10 cellular contexts compared by ENCODE assay signal in the genomic region with DNA sequence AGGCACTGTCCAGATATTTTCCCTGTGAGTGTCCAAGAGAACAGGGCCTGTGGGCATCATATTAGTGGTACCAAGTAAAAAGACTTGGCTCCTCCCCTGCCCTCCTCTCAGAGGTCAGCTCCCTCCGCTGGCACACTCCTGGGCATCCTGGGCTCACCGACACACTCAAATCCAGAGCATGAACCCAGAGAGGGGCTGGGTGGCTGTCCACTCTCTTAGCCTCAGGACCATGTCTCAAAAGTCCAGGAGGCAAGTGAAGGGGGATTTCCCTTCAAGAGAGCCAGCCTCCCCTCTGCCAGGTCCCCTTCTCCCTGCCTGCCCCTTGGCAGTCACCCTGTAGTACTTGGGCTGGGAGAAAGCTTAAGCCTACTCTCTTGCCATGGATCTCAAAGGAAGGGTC. TPM values are rescaled to one million over a fixed set of nuclear protein-coding genes. Genes with fewer than 3 reads are reported as not detected.
DNase-seq lines count a peak whose midpoint lies in the region; ATAC-seq and TF ChIP-seq lines count a peak whose summit lies in the region.
"Had no signal": no experiment of that assay in that cellular context is flagged by ENCODE, and none has a peak within 500 bp of the region (broad histone marks: within the 10 kb centered on the region; RNA-seq: fewer than 3 reads in every experiment).

No MANE protein-coding gene starts in this region.

- no peaks in the 10 kb centered on the region for H3K9me3 ChIP-seq in MG63

- H3K36me3 ChIP-seq in MG63, result peaks cover 22% of the 10 kb centered on the region

- H3K4me3 ChIP-seq in MG63, result no peak overlapping the region

- no peaks in the 10 kb centered on the region for H3K27me3 Mint-ChIP-seq in stimulated activated naive CD8-positive, alpha-beta T cell treated with anti-CD3 and anti-CD28 coated beads, Interleukin-15, Interleukin-2, amounts not matched to agents 100 ng/mL and 50 ng/mL, for 24 hours
- no peaks in the 10 kb centered on the region for H3K27me3 Mint-ChIP-seq in chondrocyte (ENCODE audit: low read depth)
- H3K27me3 Mint-ChIP-seq in natural killer cell (ENCODE audit: low read depth in 2 of 2), result no peaks in the 10 kb centered on the region

- H3K4me1 Mint-ChIP-seq in stimulated activated naive CD8-positive, alpha-beta T cell treated with anti-CD3 and anti-CD28 coated beads, Interleukin-15, Interleukin-2, amounts not matched to agents 100 ng/mL and 50 ng/mL, for 24 hours (ENCODE audit: low read depth), result peaks cover 94% of the 10 kb centered on the region
- H3K4me1 Mint-ChIP-seq in chondrocyte (ENCODE audit: low read depth), result peaks cover 95% of the 10 kb centered on the region
- peaks cover 77 to 96% of the 10 kb centered on the region in 2 donors for H3K4me1 Mint-ChIP-seq in natural killer cell

- H3K27me3 ChIP-seq in MG63, result no peaks in the 10 kb centered on the region

- H3K4me3 Mint-ChIP-seq in stimulated activated naive CD8-positive, alpha-beta T cell treated with anti-CD3 and anti-CD28 coated beads, Interleukin-15, Interleukin-2, amounts not matched to agents 100 ng/mL and 50 ng/mL, for 24 hours, result peak overlapping the region; percentile 69
- no peak overlapping the region for H3K4me3 Mint-ChIP-seq in chondrocyte (ENCODE audit: unreplicated experiment)
- H3K4me3 Mint-ChIP-seq in natural killer cell, result peak overlapping the region; percentile 89

- TF ChIP-seq CTCF in chondrocyte (IDR thresholded peaks at IDR 0.05) (no peak), natural killer cell (IDR thresholded peaks at IDR 0.05) (no peak)

- H3K9me3 Mint-ChIP-seq in stimulated activated naive CD8-positive, alpha-beta T cell treated with anti-CD3 and anti-CD28 coated beads, Interleukin-15, Interleukin-2, amounts not matched to agents 100 ng/mL and 50 ng/mL, for 24 hours, result no peaks in the 10 kb centered on the region
- no peaks in the 10 kb centered on the region for H3K9me3 Mint-ChIP-seq in chondrocyte (ENCODE audit: low read depth)
- no peaks in the 10 kb centered on the region for H3K9me3 Mint-ChIP-seq in natural killer cell

- H3K27ac Mint-ChIP-seq in stimulated activated naive CD8-positive, alpha-beta T cell treated with anti-CD3 and anti-CD28 coated beads, Interleukin-15, Interleukin-2, amounts not matched to agents 100 ng/mL and 50 ng/mL, for 24 hours, result peak overlapping the region; percentile 99
- H3K27ac Mint-ChIP-seq in chondrocyte (ENCODE audit: unreplicated experiment), result peak overlapping the region; percentile 100
- peak overlapping the region; percentile 95 to 96 for H3K27ac Mint-ChIP-seq in natural killer cell

- H3K36me3 Mint-ChIP-seq in stimulated activated naive CD8-positive, alpha-beta T cell treated with anti-CD3 and anti-CD28 coated beads, Interleukin-15, Interleukin-2, amounts not matched to agents 100 ng/mL and 50 ng/mL, for 24 hours (ENCODE audit: low read depth), result no peaks in the 10 kb centered on the region
- H3K36me3 Mint-ChIP-seq in chondrocyte (ENCODE audit: low read depth), result no peaks in the 10 kb centered on the region
- no peaks in the 10 kb centered on the region for H3K36me3 Mint-ChIP-seq in natural killer cell

- no peak for ATAC-seq in stimulated activated naive CD8-positive, alpha-beta T cell treated with anti-CD3 and anti-CD28 coated beads, Interleukin-15, Interleukin-2, amounts not matched to agents 100 U/mL and 50 U/mL, for 24 hours
- ATAC-seq in natural killer cell (no peak), HG02623 (IDR thresholded peaks at IDR 0.05; ENCODE audit: unreplicated experiment) (no peak)

- DNase-seq in stimulated activated naive CD8-positive, alpha-beta T cell treated with anti-CD3 and anti-CD28 coated beads, Interleukin-15, Interleukin-2, amounts not matched to agents 100 U/mL and 50 U/mL, for 24 hours, result no peak
- DNase-seq in chondrocyte (ENCODE audit: low spot score) (no peak), natural killer cell (peak; percentile 15), MG63 (no peak), KG1 (lab: John Stamatoyannopoulos, UW) (no peak), NCI-H2029 treated with DMSO at 0.1 percent for 48 hours (lab: John Stamatoyannopoulos, UW) (no peak)
- DNase-seq: DMS53 had no signal

- intact Hi-C loops in natural killer cell (cut with micrococcal nuclease), result no loop called here

RNA-seq across cellular contexts. Expression of a gene that starts 10.3 kb away (rescaled TPM):
- total RNA-seq in chondrocyte (131 to 145 TPM (median 138 TPM) in 3 replicates), natural killer cell (100 to 1,000 TPM; 221 to 255 (median 234) TPM)
- total RNA-seq in MG63 (2014; rRNA removed; shearing (Covaris generic); ENCODE audit: low replicate concordance), result 1.8 and 2.3 TPM in 2 replicates

RNA-seq across cellular contexts. Expression of a gene that starts 31.7 kb away (rescaled TPM):
- total RNA-seq in chondrocyte (0.07 to 0.27 TPM in 2 of 3 replicates, not detected in the other), natural killer cell (1 to 10 TPM in 1 of 3 donors, under 1 TPM in 2; 0.56 to 1.3 (median 0.86) TPM)
- total RNA-seq in MG63 (2014; rRNA removed; shearing (Covaris generic); ENCODE audit: low replicate concordance), result not detected in 2 replicates

RNA-seq across cellular contexts. Expression of a gene that starts 40.7 kb away (rescaled TPM):
- 0.22 to 0.63 TPM (median 0.38 TPM) in 3 replicates for total RNA-seq in chondrocyte
- total RNA-seq in natural killer cell, result under 1 TPM in 2 of 3 donors, not detected in 1; 0.40 to 0.41 TPM
- total RNA-seq in MG63 (2014; rRNA removed; shearing (Covaris generic); ENCODE audit: low replicate concordance), result not detected in 2 replicates
- total RNA-seq: activated CD8-positive, alpha-beta memory T cell treated with anti-CD3 and anti-CD28 coated beads for 36 hours had no signal

RNA-seq across cellular contexts. Expression of a gene that starts 56.2 kb away (rescaled TPM):
- total RNA-seq in chondrocyte (not detected in 3 replicates), natural killer cell (not detected)
- total RNA-seq in MG63 (2014; rRNA removed; shearing (Covaris generic); ENCODE audit: low replicate concordance), result not detected in 2 replicates
- total RNA-seq: activated CD8-positive, alpha-beta memory T cell treated with anti-CD3 and anti-CD28 coated beads for 36 hours had no signal

Comparison
In these comparisons a context has a peak if more than half of its experiments do, and no peak if none do; other contexts are left out.
1. RNA of a gene that starts 10.3 kb away (total RNA-seq): 221 to 255 TPM in natural killer cell and 131 to 145 TPM in chondrocyte; 1.8 to 2.3 TPM in MG63; every median in the first group is over 10 times any median in the second.
2. Peak in every context shown above with its lines, with median percentiles within 50 percentile points of each other: H3K27ac Mint-ChIP-seq.